8 cellular contexts compared by ENCODE assay signal in genomic region chr21:25385912-25386474, GRCh38.
DNase-seq lines count a peak whose midpoint lies in the region; ATAC-seq and TF ChIP-seq lines count a peak whose summit lies in the region.

No MANE protein-coding gene starts in this region.

- H3K4me3 ChIP-seq in DND-41 (ENCODE audit: low read depth in 1 of 2, low read length in 2 of 2) (no peak overlapping the region), ascending aorta (no peak overlapping the region), hepatocyte (no peak overlapping the region), skeletal muscle satellite cell (ENCODE audit: low read length) (no peak overlapping the region)

- H3K27me3 ChIP-seq in DND-41 (ENCODE audit: insufficient read depth, low read length, poor library complexity) (no peaks in the 10 kb centered on the region), ascending aorta (no peaks in the 10 kb centered on the region), hepatocyte (no peaks in the 10 kb centered on the region), skeletal muscle satellite cell (ENCODE audit: control insufficient read depth, insufficient read depth, low read length) (no peaks in the 10 kb centered on the region)

- H3K27ac ChIP-seq in DND-41 (ENCODE audit: low read length) (no peak overlapping the region), ascending aorta (no peak overlapping the region), hepatocyte (no peak overlapping the region)

- H4K20me1 ChIP-seq in DND-41 (ENCODE audit: insufficient read depth, low read length) (no peaks in the 10 kb centered on the region), hepatocyte (ENCODE audit: insufficient read depth, poor library complexity, severe bottlenecking) (no peaks in the 10 kb centered on the region)

- H3K36me3 ChIP-seq in DND-41 (ENCODE audit: insufficient read depth, low read length) (no peaks in the 10 kb centered on the region), ascending aorta (no peaks in the 10 kb centered on the region), hepatocyte (replicated peaks; ENCODE audit: insufficient read depth, low read depth) (no peaks in the 10 kb centered on the region), skeletal muscle satellite cell (ENCODE audit: insufficient read depth, low read length) (no peaks in the 10 kb centered on the region)

- intact Hi-C loops in ascending aorta (cut with DNase I) = loop anchor here (10.0 kb wide), 1 partner anchor 1531 kb away; no protein-coding TSS in a partner anchor

- H3K4me2 ChIP-seq in DND-41 (ENCODE audit: insufficient read depth, low read length) (no peak overlapping the region), hepatocyte (no peak overlapping the region), skeletal muscle satellite cell (ENCODE audit: low read length) (peak overlapping the region; percentile 42)

- no peaks in the 10 kb centered on the region for H3K9me2 ChIP-seq in hepatocyte (replicated peaks; ENCODE audit: insufficient read depth)

- ATAC-seq in DND-41 (ENCODE audit: insufficient read depth, low read depth) = peak; percentile 70
- peak; percentile 56 for ATAC-seq in HG02870 (IDR thresholded peaks at IDR 0.05; ENCODE audit: unreplicated experiment)
- no peak for ATAC-seq in HG03378 (IDR thresholded peaks at IDR 0.05; ENCODE audit: unreplicated experiment)

- H3K79me2 ChIP-seq in DND-41 (ENCODE audit: insufficient read depth, low read length) = no peaks in the 10 kb centered on the region
- H3K79me2 ChIP-seq in hepatocyte = no peaks in the 10 kb centered on the region

- 6% methylated on average over 8 of the region's 8 CpGs for WGBS in hepatocyte (ENCODE audit: low lambda C conversion rate, missing lambda C conversion rate)

- TF ChIP-seq CTCF in DND-41 (IDR thresholded peaks at IDR 0.05; ENCODE audit: borderline replicate concordance, extremely low read depth, low read length, poor library complexity, severe bottlenecking) = peak; percentile 82
- peak; percentile 8 to 84 (median 82) for TF ChIP-seq CTCF in ascending aorta (IDR thresholded peaks at IDR 0.05)
- TF ChIP-seq CTCF in hepatocyte (IDR thresholded peaks at IDR 0.05; ENCODE audit: poor library complexity) = peak; percentile 83

- DNase-seq in DND-41 (no peak), NCI-H345 treated with DMSO at 0.1 percent for 48 hours (lab: John Stamatoyannopoulos, UW; ENCODE audit: unreplicated experiment) (peak; percentile 78), ascending aorta (ENCODE audit: low spot score in 2 of 2) (no peak), hepatocyte (ENCODE audit: low spot score) (peak; percentile 86)
- no peak for DNase-seq in NK-92 treated with Interleukin-12 subunit alpha and Interleukin-12 subunit beta, amount 100 ng/mL, for 24 hours (lab: John Stamatoyannopoulos, UW)

- H3K9ac ChIP-seq in DND-41 (ENCODE audit: low read depth, low read length) (no peak overlapping the region), skeletal muscle satellite cell (ENCODE audit: low read depth, low read length) (no peak overlapping the region)

- no peaks in the 10 kb centered on the region for H3K4me1 ChIP-seq in DND-41 (ENCODE audit: insufficient read depth, low read length)
- no peaks in the 10 kb centered on the region for H3K4me1 ChIP-seq in ascending aorta
- no peaks in the 10 kb centered on the region for H3K4me1 ChIP-seq in hepatocyte (ENCODE audit: insufficient read depth)
- no peaks in the 10 kb centered on the region for H3K4me1 ChIP-seq in skeletal muscle satellite cell (ENCODE audit: control insufficient read depth, insufficient read depth, low read length)

- H3K9me3 ChIP-seq in DND-41 (ENCODE audit: insufficient read depth, low read length, severe bottlenecking) (no peaks in the 10 kb centered on the region), ascending aorta (no peaks in the 10 kb centered on the region), hepatocyte (ENCODE audit: low read depth) (no peaks in the 10 kb centered on the region), skeletal muscle satellite cell (replicated peaks; ENCODE audit: low read length) (no peaks in the 10 kb centered on the region)

- H2AFZ ChIP-seq in DND-41 (ENCODE audit: low read depth, low read length) (no peak overlapping the region), hepatocyte (no peak overlapping the region)

Comparison
In these comparisons a context has a peak if more than half of its experiments do, and no peak if none do; other contexts are left out.
1. DNase-seq: peak in NCI-H345 treated with DMSO at 0.1 percent for 48 hours (single experiment) and hepatocyte (single experiment); none in DND-41 (single experiment), ascending aorta (0 of 2) and NK-92 treated with Interleukin-12 subunit alpha and Interleukin-12 subunit beta, amount 100 ng/mL, for 24 hours (single experiment).
2. Peak in every context shown above with its lines, with median percentiles within 50 percentile points of each other: CTCF ChIP-seq.